Comparison of ENCODE assay signal across 1 cellular context in the genomic region with DNA sequence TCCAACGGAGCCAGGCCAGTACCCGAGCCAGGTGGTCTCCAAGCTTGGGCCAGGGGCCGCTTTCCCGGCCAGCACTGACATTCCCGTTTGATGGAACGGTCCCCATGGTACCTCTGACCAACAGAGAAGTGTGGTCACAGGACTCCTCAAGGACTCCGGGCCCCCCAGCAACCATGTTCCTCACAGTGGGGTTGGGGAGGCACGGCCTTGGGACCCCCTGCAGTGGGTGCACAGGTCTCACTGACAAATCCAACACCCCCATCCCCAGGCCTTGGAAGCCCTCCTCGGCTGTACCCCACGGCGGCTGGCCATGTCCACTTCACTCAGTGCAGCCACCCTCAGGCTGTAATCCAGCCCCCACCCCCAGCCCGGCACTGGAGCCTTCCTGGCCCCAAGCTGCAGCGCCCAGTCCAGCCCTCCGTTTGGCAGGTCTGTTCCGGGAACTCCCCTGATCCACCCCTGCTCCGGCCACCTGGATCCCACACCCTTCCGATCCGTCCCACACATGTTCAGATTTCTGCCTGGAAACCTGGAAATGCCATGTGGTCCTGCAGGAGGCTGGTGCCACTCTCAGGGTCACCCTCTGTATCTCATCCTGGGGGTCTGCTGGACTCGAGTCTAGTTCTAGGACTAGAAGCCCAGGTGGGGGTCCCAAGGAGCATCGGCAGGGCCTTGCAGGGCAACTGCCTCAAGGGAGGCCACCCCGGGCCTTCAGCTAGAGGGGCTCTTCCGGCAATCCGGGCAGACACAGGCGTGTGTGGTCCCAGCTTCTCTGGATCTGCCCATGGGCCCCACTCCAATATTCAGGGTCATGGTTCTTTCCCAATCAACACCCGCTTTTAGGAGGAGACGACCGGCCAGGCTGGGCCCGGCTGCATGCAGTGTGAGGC.
A peak's percentile ranks its signal among the peaks of the same experiment; 100 is the strongest.
TF ChIP-seq lines count a peak whose summit lies in the region.

No MANE protein-coding gene starts in this region.

TF ChIP-seq in K562, 482 proteins besides CTCF, POLR2A, EP300 and RAD21:
- TF ChIP-seq HDAC6 (IDR thresholded peaks at IDR 0.05; ENCODE audit: low read depth, low read length) (0 out of 2 replicates have a peak, but pooled peaks have one; percentile 17), ZNF830 (CRISPR knock-in tag; IDR thresholded peaks at IDR 0.05) (0 out of 2 replicates have a peak, but pooled peaks have one; percentile 2), RBM22 (IDR thresholded peaks at IDR 0.05; ENCODE audit: low read depth, low read length, poor library complexity, severe bottlenecking) (peak; percentile 59), PHF8 (IDR thresholded peaks at IDR 0.05; ENCODE audit: borderline replicate concordance, low read length) (peak; percentile 20; the same call in 1 of the 2 replicates), TRIM28 (IDR thresholded peaks at IDR 0.05) (no peak), RFX7 (CRISPR knock-in tag; IDR thresholded peaks at IDR 0.05) (no peak), POLR2G (IDR thresholded peaks at IDR 0.05; ENCODE audit: low read depth, low read length) (peak; percentile 43), GATA2 (CRISPR knock-in tag; IDR thresholded peaks at IDR 0.05) (no peak), ATF1 (CRISPR knock-in tag; IDR thresholded peaks at IDR 0.05) (0 out of 2 replicates have a peak, but pooled peaks have one; percentile 13), ATF1 (tag; IDR thresholded peaks at IDR 0.05) (no peak)
- TF ChIP-seq, protein P1, sequence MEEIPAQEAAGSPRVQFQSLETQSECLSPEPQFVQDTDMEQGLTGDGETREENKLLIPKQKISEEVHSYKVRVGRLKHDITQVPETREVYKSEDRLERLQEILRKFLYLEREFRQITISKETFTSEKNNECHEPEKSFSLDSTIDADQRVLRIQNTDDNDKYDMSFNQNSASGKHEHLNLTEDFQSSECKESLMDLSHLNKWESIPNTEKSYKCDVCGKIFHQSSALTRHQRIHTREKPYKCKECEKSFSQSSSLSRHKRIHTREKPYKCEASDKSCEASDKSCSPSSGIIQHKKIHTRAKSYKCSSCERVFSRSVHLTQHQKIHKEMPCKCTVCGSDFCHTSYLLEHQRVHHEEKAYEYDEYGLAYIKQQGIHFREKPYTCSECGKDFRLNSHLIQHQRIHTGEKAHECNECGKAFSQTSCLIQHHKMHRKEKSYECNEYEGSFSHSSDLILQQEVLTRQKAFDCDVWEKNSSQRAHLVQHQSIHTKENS (CRISPR knock-in tag; IDR thresholded peaks at IDR 0.05): no peak
